Comparison of ENCODE assay signal across 21 cellular contexts in the genomic region with DNA sequence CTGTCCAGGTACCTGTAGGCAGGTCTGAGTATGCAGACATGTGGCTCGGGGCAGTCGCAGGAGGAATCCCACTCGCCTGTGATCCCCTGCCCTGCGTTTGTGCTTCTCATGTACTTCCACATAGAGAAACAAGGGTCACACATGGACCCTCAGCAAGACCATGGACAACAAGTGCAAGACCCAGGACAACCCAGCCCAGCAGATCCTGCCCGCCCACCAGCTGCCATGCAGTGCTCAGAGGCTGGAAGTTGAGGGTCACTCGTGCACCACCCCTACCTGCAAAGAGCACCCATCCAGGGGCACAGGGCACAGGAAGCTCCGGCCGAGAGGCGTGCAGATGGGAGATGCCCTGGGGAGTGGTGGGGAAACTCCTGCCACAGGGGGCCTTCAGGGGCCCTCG.
"Had no signal": no experiment of that assay in that cellular context is flagged by ENCODE, and none has a peak within 500 bp of the region (broad histone marks: within the 10 kb centered on the region; RNA-seq: fewer than 3 reads in every experiment).

No MANE protein-coding gene starts in this region.

- H3K9ac ChIP-seq: SK-N-SH had no signal

- H3K9me3 Mint-ChIP-seq: activated CD4-positive, alpha-beta T cell treated with anti-CD3 and anti-CD28 coated beads, Interleukin-2, amount 10 ng/mL, durations not matched to agents 7 days and 5 days had no signal

- DNase-seq: activated CD4-positive, alpha-beta memory T cell treated with anti-CD3 and anti-CD28 coated beads for 36 hours; activated CD4-positive, alpha-beta T cell treated with anti-CD3 and anti-CD28 coated beads, Interleukin-2, amount 10 ng/mL, durations not matched to agents 7 days and 5 days; activated CD4-positive, CD25-positive, alpha-beta regulatory T cell; activated CD8-positive, alpha-beta memory T cell treated with anti-CD3 and anti-CD28 coated beads, Interleukin-2, amount 50 U/mL, for 4 hours; activated naive CD4-positive, alpha-beta T cell treated with anti-CD3 and anti-CD28 coated beads, Interleukin-2, amount 50 U/mL, for 16 hours; amniotic stem cell; body of pancreas; Kasumi-1; NCI-H1105 treated with DMSO at 0.1 percent for 48 hours; NCI-H1436 treated with DMSO at 0.1 percent for 48 hours; NCI-H187; NCI-H2081 treated with DMSO at 0.1 percent for 48 hours; NCI-H446; NCI-H524; Peyer's patch; Right ventricle myocardium superior; SJCRH30; SK-N-SH; T-helper 1 cell had no signal

- H3K4me1 Mint-ChIP-seq: activated CD4-positive, alpha-beta T cell treated with anti-CD3 and anti-CD28 coated beads, Interleukin-2, amount 10 ng/mL, durations not matched to agents 7 days and 5 days had no signal

- H3K36me3 Mint-ChIP-seq: activated CD4-positive, alpha-beta memory T cell treated with anti-CD3 and anti-CD28 coated beads for 36 hours had no signal

- H3K27ac ChIP-seq: ascending aorta, body of pancreas, Peyer's patch, SJCRH30, VCaP had no signal

- H3K9me3 ChIP-seq: body of pancreas, SK-N-SH had no signal

- H3K36me3 ChIP-seq: ascending aorta, Peyer's patch, SJCRH30 had no signal

- H3K4me3 Mint-ChIP-seq: activated CD4-positive, alpha-beta memory T cell treated with anti-CD3 and anti-CD28 coated beads for 36 hours; activated CD4-positive, alpha-beta T cell treated with anti-CD3 and anti-CD28 coated beads, Interleukin-2, amount 10 ng/mL, durations not matched to agents 7 days and 5 days had no signal

- H3K27ac Mint-ChIP-seq: activated CD4-positive, alpha-beta memory T cell treated with anti-CD3 and anti-CD28 coated beads for 36 hours; activated CD4-positive, alpha-beta T cell treated with anti-CD3 and anti-CD28 coated beads, Interleukin-2, amount 10 ng/mL, durations not matched to agents 7 days and 5 days had no signal

- H3K4me3 ChIP-seq: ascending aorta, body of pancreas, Peyer's patch, SJCRH30 had no signal

- H3K27me3 ChIP-seq: ascending aorta, body of pancreas, Peyer's patch, SJCRH30 had no signal

- H3K4me2 ChIP-seq: SK-N-SH had no signal

- H3K27me3 Mint-ChIP-seq: activated CD4-positive, alpha-beta T cell treated with anti-CD3 and anti-CD28 coated beads, Interleukin-2, amount 10 ng/mL, durations not matched to agents 7 days and 5 days had no signal

- H3K4me1 ChIP-seq: ascending aorta, body of pancreas, Peyer's patch, SJCRH30 had no signal
